Comparison of ENCODE assay signal across 20 cellular contexts in genomic region chr3:25724948-25725645, GRCh38.
"Had no signal": no experiment of that assay in that cellular context is flagged by ENCODE, and none has a peak within 500 bp of the region (broad histone marks: within the 10 kb centered on the region; RNA-seq: fewer than 3 reads in every experiment).

No MANE protein-coding gene starts in this region.

- H3K27me3 ChIP-seq: body of pancreas, neutrophil had no signal

- H3K4me1 ChIP-seq: body of pancreas, lower lobe of right lung, parathyroid adenoma had no signal

- ATAC-seq: body of pancreas; left colon; stimulated activated memory B cell treated with anti-CD40 and anti-IgM and Interleukin-4, amounts not matched to agents 10 μg/mL and 1 μg/mL and 100 μg/mL, for 72 hours had no signal

- H3K79me2 ChIP-seq: parathyroid adenoma had no signal

- H3K27ac Mint-ChIP-seq: activated CD4-positive, alpha-beta T cell treated with anti-CD3 and anti-CD28 coated beads, Interleukin-2, amount 10 ng/mL, durations not matched to agents 7 days and 5 days; activated naive CD8-positive, alpha-beta T cell treated with anti-CD3 and anti-CD28 coated beads for 36 hours; stimulated activated memory B cell treated with anti-CD40 and anti-IgM and Interleukin-4, amounts not matched to agents 10 μg/mL and 1 μg/mL and 100 μg/mL, for 72 hours had no signal

- H2AFZ ChIP-seq: parathyroid adenoma had no signal

- H3K27me3 Mint-ChIP-seq: activated CD4-positive, alpha-beta T cell treated with anti-CD3 and anti-CD28 coated beads, Interleukin-2, amount 10 ng/mL, durations not matched to agents 7 days and 5 days; activated naive CD8-positive, alpha-beta T cell treated with anti-CD3 and anti-CD28 coated beads for 36 hours; central memory CD8-positive, alpha-beta T cell; naive B cell; stimulated activated memory B cell treated with anti-CD40 and anti-IgM and Interleukin-4, amounts not matched to agents 10 μg/mL and 1 μg/mL and 100 μg/mL, for 72 hours had no signal

- FAIRE-seq: endothelial cell of umbilical vein, frontal cortex, urothelium cell line had no signal

- H3K4me3 Mint-ChIP-seq: activated CD4-positive, alpha-beta T cell treated with anti-CD3 and anti-CD28 coated beads, Interleukin-2, amount 10 ng/mL, durations not matched to agents 7 days and 5 days; activated naive CD8-positive, alpha-beta T cell treated with anti-CD3 and anti-CD28 coated beads for 36 hours; central memory CD8-positive, alpha-beta T cell; immature natural killer cell; naive B cell; stimulated activated memory B cell treated with anti-CD40 and anti-IgM and Interleukin-4, amounts not matched to agents 10 μg/mL and 1 μg/mL and 100 μg/mL, for 72 hours had no signal

- H3K27ac ChIP-seq: body of pancreas, lower lobe of right lung, neutrophil, parathyroid adenoma had no signal

- H3K9me3 ChIP-seq: body of pancreas, lower lobe of right lung, neutrophil had no signal

- H3K4me1 Mint-ChIP-seq: activated CD4-positive, alpha-beta T cell treated with anti-CD3 and anti-CD28 coated beads, Interleukin-2, amount 10 ng/mL, durations not matched to agents 7 days and 5 days; activated naive CD8-positive, alpha-beta T cell treated with anti-CD3 and anti-CD28 coated beads for 36 hours; central memory CD8-positive, alpha-beta T cell; immature natural killer cell; stimulated activated memory B cell treated with anti-CD40 and anti-IgM and Interleukin-4, amounts not matched to agents 10 μg/mL and 1 μg/mL and 100 μg/mL, for 72 hours had no signal

- H3K9ac ChIP-seq: parathyroid adenoma had no signal

- H3K9me3 Mint-ChIP-seq: activated CD4-positive, alpha-beta T cell treated with anti-CD3 and anti-CD28 coated beads, Interleukin-2, amount 10 ng/mL, durations not matched to agents 7 days and 5 days; activated naive CD8-positive, alpha-beta T cell treated with anti-CD3 and anti-CD28 coated beads for 36 hours; central memory CD8-positive, alpha-beta T cell; immature natural killer cell; naive B cell; stimulated activated memory B cell treated with anti-CD40 and anti-IgM and Interleukin-4, amounts not matched to agents 10 μg/mL and 1 μg/mL and 100 μg/mL, for 72 hours had no signal

- H3K4me3 ChIP-seq: body of pancreas, lower lobe of right lung had no signal

- DNase-seq: activated CD4-positive, alpha-beta T cell treated with anti-CD3 and anti-CD28 coated beads, Interleukin-2, amount 10 ng/mL, durations not matched to agents 7 days and 5 days; activated gamma-delta T cell; activated naive CD8-positive, alpha-beta T cell treated with anti-CD3 and anti-CD28 coated beads for 36 hours; activated T-cell treated with anti-CD3 and anti-CD28 coated beads for 4 hours; amygdala; body of pancreas; cortex of kidney; effector CD8-positive, alpha-beta T cell; immature natural killer cell; left colon; lower lobe of right lung; naive B cell; retina had no signal
